In genomic region chr3:149971403-149972075, GRCh38 we compare ENCODE assay signal across 7 cellular contexts. TPM values are rescaled to one million over a fixed set of nuclear protein-coding genes. Genes with fewer than 3 reads are reported as not detected.
DNase-seq lines count a peak whose midpoint lies in the region; ATAC-seq and TF ChIP-seq lines count a peak whose summit lies in the region.

No MANE protein-coding gene starts in this region.

- peak overlapping the region; percentile 94 for H3K4me2 ChIP-seq in OCI-LY7 (ENCODE audit: low read length)

- H4K20me1 ChIP-seq in OCI-LY7 (ENCODE audit: insufficient read depth, low read length) = no peaks in the 10 kb centered on the region; the same call in 1 of the 2 replicates

- H3K27me3 Mint-ChIP-seq in activated naive CD4-positive, alpha-beta T cell treated with anti-CD3 and anti-CD28 coated beads for 36 hours (ENCODE audit: low read depth) = peaks cover 20% of the 10 kb centered on the region

- TF ChIP-seq CTCF in OCI-LY7 (conservative IDR thresholded peaks at IDR 0.05; ENCODE audit: low read length) (no peak), gastroesophageal sphincter (IDR thresholded peaks at IDR 0.05) (peak in 1 of 4 experiments; percentile 4), upper lobe of right lung (IDR thresholded peaks at IDR 0.05) (no peak)

- no TSS peak for BruUV-seq in OCI-LY7 (replicated peaks; lab: Mats Ljungman, UMichigan)

- H3K36me3 ChIP-seq in OCI-LY7 (ENCODE audit: insufficient read depth, low read length) (no peaks in the 10 kb centered on the region), gastroesophageal sphincter (no peaks in the 10 kb centered on the region), neuron (ENCODE audit: insufficient read depth, low read length) (peaks cover 11% of the 10 kb centered on the region), upper lobe of right lung (no peaks in the 10 kb centered on the region)

- H3K4me1 ChIP-seq in OCI-LY7 (ENCODE audit: insufficient read depth, low read length, poor library complexity, severe bottlenecking) (peaks cover 8% of the 10 kb centered on the region), gastroesophageal sphincter (peaks cover 0 to 41% (median 9%) of the 10 kb centered on the region in 3 donors), neuron (ENCODE audit: insufficient read depth, low read length) (peaks cover 20% of the 10 kb centered on the region), upper lobe of right lung (peaks cover 16% of the 10 kb centered on the region)

- no peak for TF ChIP-seq EP300 in gastroesophageal sphincter (IDR thresholded peaks at IDR 0.05)

- H3K4me3 ChIP-seq in OCI-LY7 (ENCODE audit: low read depth, low read length, poor library complexity, severe bottlenecking) = peak overlapping the region; percentile 71
- peak overlapping the region; percentile 80 to 99 for H3K4me3 ChIP-seq in gastroesophageal sphincter
- peak overlapping the region; percentile 85 for H3K4me3 ChIP-seq in neuron (ENCODE audit: low read length)
- H3K4me3 ChIP-seq in upper lobe of right lung = peak overlapping the region; percentile 73

- H3K27ac Mint-ChIP-seq in activated naive CD4-positive, alpha-beta T cell treated with anti-CD3 and anti-CD28 coated beads for 36 hours = no peak overlapping the region

- ATAC-seq in GM18909 (IDR thresholded peaks at IDR 0.05; ENCODE audit: poor library complexity, unreplicated experiment) (peak; percentile 16), gastroesophageal sphincter (peak; percentile 33), upper lobe of right lung (peak; percentile 54)

- POLR2A ChIA-PET in OCI-LY7 (lab: Charles Lee) = interaction anchor here (1.0 to 1.2 kb wide), 2 partner anchors 9 to 14 kb away, joined by 3 read pairs; no protein-coding TSS in a partner anchor

- H2AFZ ChIP-seq in OCI-LY7 (ENCODE audit: low read length) (no peak overlapping the region), neuron (ENCODE audit: low read depth, low read length) (peak overlapping the region; percentile 11)

- H3K27ac ChIP-seq in OCI-LY7 (ENCODE audit: low read depth, low read length, poor library complexity, severe bottlenecking) (no peak overlapping the region), gastroesophageal sphincter (peak overlapping the region; percentile 81 to 98 (median 98)), upper lobe of right lung (no peak overlapping the region)

- CTCF ChIA-PET in OCI-LY7 (lab: Charles Lee; ENCODE audit: unreplicated experiment) = no interaction called here
- CTCF ChIA-PET in activated naive CD4-positive, alpha-beta T cell treated with anti-CD3 and anti-CD28 coated beads for 36 hours (lab: Charles Lee) = interaction anchor here (0.7 to 1.0 kb wide), 2 partner anchors 16 to 213 kb away, joined by 3 to 4 read pairs; no protein-coding TSS in a partner anchor

- H3K9me3 ChIP-seq in OCI-LY7 (ENCODE audit: low read length) (no peaks in the 10 kb centered on the region), gastroesophageal sphincter (no peaks in the 10 kb centered on the region), neuron (ENCODE audit: low read length) (no peaks in the 10 kb centered on the region), upper lobe of right lung (no peaks in the 10 kb centered on the region)

- 3 to 4% methylated on average over 3 to 14 of the region's 42 CpGs for WGBS in gastroesophageal sphincter (ENCODE audit: low coverage in 1 of 2), 2 donors

- peak overlapping the region; percentile 85 for H3K4me3 Mint-ChIP-seq in activated naive CD4-positive, alpha-beta T cell treated with anti-CD3 and anti-CD28 coated beads for 36 hours

- H3K27me3 ChIP-seq in gastroesophageal sphincter (no peaks in the 10 kb centered on the region), neuron (ENCODE audit: insufficient read depth, low read length) (no peaks in the 10 kb centered on the region), upper lobe of right lung (no peaks in the 10 kb centered on the region)

- H3K36me3 Mint-ChIP-seq in activated naive CD4-positive, alpha-beta T cell treated with anti-CD3 and anti-CD28 coated beads for 36 hours (ENCODE audit: low read depth) = no peaks in the 10 kb centered on the region

- no peak for TF ChIP-seq POLR2A in gastroesophageal sphincter (IDR thresholded peaks at IDR 0.05)

- H3K9me3 Mint-ChIP-seq in activated naive CD4-positive, alpha-beta T cell treated with anti-CD3 and anti-CD28 coated beads for 36 hours = no peaks in the 10 kb centered on the region

- no peaks in the 10 kb centered on the region for H3K79me2 ChIP-seq in OCI-LY7 (ENCODE audit: insufficient read depth, low read depth, low read length)

- peak; percentile 72 for DNase-seq in HS-27A (ENCODE audit: low read depth)
- DNase-seq in OCI-LY7 (ENCODE audit: low spot score) = peak; percentile 5
- peak; percentile 35 for DNase-seq in activated naive CD4-positive, alpha-beta T cell treated with anti-CD3 and anti-CD28 coated beads for 36 hours
- peak; percentile 76 for DNase-seq in upper lobe of right lung

- peaks cover 11% of the 10 kb centered on the region for H3K4me1 Mint-ChIP-seq in activated naive CD4-positive, alpha-beta T cell treated with anti-CD3 and anti-CD28 coated beads for 36 hours (ENCODE audit: low read depth)

- no peaks in the 10 kb centered on the region for H3K9me2 ChIP-seq in OCI-LY7 (ENCODE audit: insufficient read depth, low read length)

- intact Hi-C loops in OCI-LY7 (cut with micrococcal nuclease; ENCODE audit: unreplicated experiment) (loop anchor here (5.0 to 10.0 kb wide), 4 partner anchors 159 to 443 kb away; partner anchors contain the start of genes COMMD2 and RNF13), upper lobe of right lung (cut with DNase I) (no loop called here)
- intact Hi-C loops in activated naive CD4-positive, alpha-beta T cell treated with anti-CD3 and anti-CD28 coated beads for 36 hours (cut with micrococcal nuclease) = loop anchor here (1.0 to 10.0 kb wide), 5 partner anchors 89 to 467 kb away; partner anchors contain the start of genes COMMD2, RNF13 and TSC22D2

RNA-seq across cellular contexts. Expression of gene PFN2, which starts 0.8 kb away (rescaled TPM):
- 2.6 TPM in 2 replicates for total RNA-seq in OCI-LY7 (2014; rRNA removed; shearing (Covaris generic))
- total RNA-seq in OCI-LY7 (2022) (24.7 and 32.3 TPM in 2 replicates), gastroesophageal sphincter (10 to 100 TPM; 43.5 to 80.6 (median 54.6) TPM), upper lobe of right lung (28.6 TPM)
- total RNA-seq in activated naive CD4-positive, alpha-beta T cell treated with anti-CD3 and anti-CD28 coated beads for 36 hours = 1 to 10 TPM; 4.0 to 4.5 TPM

Comparison
In these comparisons a context has a peak if more than half of its experiments do, and no peak if none do; other contexts are left out.
1. DNase-seq: peak in every context shown above with its lines; median percentile 76 in upper lobe of right lung; 72 in HS-27A; 35 in activated naive CD4-positive, alpha-beta T cell treated with anti-CD3 and anti-CD28 coated beads for 36 hours; 5 in OCI-LY7.
2. H3K27ac ChIP-seq: peak in gastroesophageal sphincter (4 of 4); none in OCI-LY7 (single experiment) and upper lobe of right lung (single experiment).
3. Peak in every context shown above with its lines, with median percentiles within 50 percentile points of each other: ATAC-seq and H3K4me3 ChIP-seq.